ENCODE assay signal across 8 cellular contexts in the genomic region with DNA sequence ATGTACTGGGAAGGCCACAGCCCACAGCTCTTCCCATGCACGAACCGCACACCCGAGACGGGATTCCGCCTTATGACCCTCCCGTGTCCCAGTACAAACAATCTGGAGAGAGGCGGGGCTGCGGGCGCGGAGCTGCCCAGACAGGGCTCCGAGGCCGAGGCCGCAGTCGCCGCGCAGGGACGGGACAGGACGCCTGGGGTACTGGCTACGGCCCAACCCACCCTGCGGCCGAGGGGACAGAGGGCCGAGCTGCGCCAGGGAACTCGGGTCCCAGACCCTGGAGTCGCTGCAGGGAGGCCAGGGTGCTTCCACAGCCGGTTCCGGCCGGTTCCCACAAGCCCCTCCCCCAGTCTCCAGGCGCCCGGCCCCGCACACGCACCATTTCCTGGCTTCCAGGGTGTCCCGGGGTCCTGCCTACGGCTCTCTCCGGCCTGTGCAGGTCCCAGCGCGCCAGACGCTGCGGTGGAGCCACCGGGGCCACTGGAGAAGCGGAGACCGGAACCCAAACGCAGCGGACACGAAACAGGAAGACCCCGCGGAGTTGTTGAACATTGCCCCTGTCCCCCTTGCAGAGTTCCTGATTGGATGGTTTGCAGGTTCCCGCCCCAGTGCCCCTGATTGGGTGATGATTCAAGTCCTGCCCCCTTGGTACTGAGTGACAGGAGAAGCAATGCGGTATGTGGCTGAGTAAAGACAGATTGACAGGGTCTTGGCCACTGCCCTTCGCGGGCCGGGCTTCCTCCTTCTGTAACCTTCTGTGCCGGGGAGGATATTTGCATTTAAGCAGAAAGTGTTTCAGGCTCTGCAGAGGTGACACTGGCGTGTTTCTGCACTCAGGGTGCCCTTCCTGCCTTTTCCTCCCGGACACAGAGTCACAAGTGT. TPM values are rescaled to one million over a fixed set of nuclear protein-coding genes. Genes with fewer than 3 reads are reported as not detected.
DNase-seq lines count a peak whose midpoint lies in the region; ATAC-seq and TF ChIP-seq lines count a peak whose summit lies in the region.

Gene ZNF564, minus strand, starts transcription at position 532 of the 882 bp plus-strand sequence. Its CDS starts 150 bp downstream, at position 382.

- peaks cover 47% of the 10 kb centered on the region for H3K79me2 ChIP-seq in PC-9 (ENCODE audit: low read depth)

- H3K9me3 Mint-ChIP-seq in activated T-cell treated with anti-CD3 and anti-CD28 coated beads, Interleukin-2, amount 50 U/mL, for 24 hours = no peaks in the 10 kb centered on the region

- DNase-seq in DMS153 (lab: John Stamatoyannopoulos, UW) = peak; percentile 99
- peak; percentile 99 for DNase-seq in Jurkat, Clone E6-1 (ENCODE audit: low read depth, low spot score)
- DNase-seq in PC-9 = peak; percentile 93 to 98
- peak; percentile 91 for DNase-seq in activated T-cell treated with anti-CD3 and anti-CD28 coated beads, Interleukin-2, amount 50 U/mL, for 24 hours
- peak; percentile 70 for DNase-seq in stimulated activated CD8-positive, alpha-beta memory T cell treated with anti-CD3 and anti-CD28 coated beads, Interleukin-7, amount 100 ng/mL, for 24 hours (ENCODE audit: low read depth)

- H3K9me3 ChIP-seq in PC-9 (ENCODE audit: insufficient read depth, low read depth) (peaks cover 23% of the 10 kb centered on the region; the same call in 1 of the 2 replicates), muscle layer of colon (ENCODE audit: low read length) (no peaks in the 10 kb centered on the region)

- H3K4me3 ChIP-seq in Jurkat, Clone E6-1 (ENCODE audit: low read length) = peak within 1 kb of the TSS; percentile 92
- H3K4me3 ChIP-seq in PC-9 (peak within 1 kb of the TSS; percentile 67), muscle layer of colon (ENCODE audit: low read depth in 1 of 2, low read length in 2 of 2) (peak within 1 kb of the TSS; percentile 93 to 95)

- peak within 1 kb of the TSS; percentile 92 for H3K4me3 Mint-ChIP-seq in activated T-cell treated with anti-CD3 and anti-CD28 coated beads, Interleukin-2, amount 50 U/mL, for 24 hours

- POLR2A ChIA-PET in PC-9 (lab: Charles Lee; ENCODE audit: unreplicated experiment) = interaction anchor here (0.6 kb wide), 1 partner anchor 60 kb away, joined by 4 read pairs; the partner anchor contains the start of genes ZNF490 and ZNF791

- H3K27ac Mint-ChIP-seq in activated T-cell treated with anti-CD3 and anti-CD28 coated beads, Interleukin-2, amount 50 U/mL, for 24 hours = peak within 1 kb of the TSS; percentile 94

- peaks cover 37% of the 10 kb centered on the region for H3K4me1 Mint-ChIP-seq in activated T-cell treated with anti-CD3 and anti-CD28 coated beads, Interleukin-2, amount 50 U/mL, for 24 hours (ENCODE audit: low read depth)

- no peak for TF ChIP-seq CTCF in PC-9 (conservative IDR thresholded peaks at IDR 0.05)

- H3K4me2 ChIP-seq in PC-9 = peak within 1 kb of the TSS; percentile 85

- peaks cover 32% of the 10 kb centered on the region for H3K36me3 Mint-ChIP-seq in activated T-cell treated with anti-CD3 and anti-CD28 coated beads, Interleukin-2, amount 50 U/mL, for 24 hours (ENCODE audit: low read depth)

- H3K4me1 ChIP-seq in PC-9 (replicated peaks; ENCODE audit: insufficient read depth) (peaks cover 21% of the 10 kb centered on the region), muscle layer of colon (ENCODE audit: insufficient read depth, low read length) (peaks cover 22% of the 10 kb centered on the region)

- no TSS peak for BruUV-seq in PC-9 (replicated peaks; lab: Mats Ljungman, UMichigan)

- H4K20me1 ChIP-seq in PC-9 (ENCODE audit: insufficient read depth) = no peaks in the 10 kb centered on the region

- H3K27ac ChIP-seq in PC-9 = peak within 1 kb of the TSS; percentile 59
- peak within 1 kb of the TSS; percentile 99 for H3K27ac ChIP-seq in muscle layer of colon (ENCODE audit: low read depth, low read length)

- peak within 1 kb of the TSS; percentile 88 for H3K9ac ChIP-seq in muscle layer of colon (ENCODE audit: low read length)

- ATAC-seq in GM21619 (IDR thresholded peaks at IDR 0.05; ENCODE audit: unreplicated experiment) (peak; percentile 94), esophagus mucosa (peak; percentile 98)

- H3K27me3 ChIP-seq in PC-9 (ENCODE audit: insufficient read depth, low read depth) (no peaks in the 10 kb centered on the region), muscle layer of colon (ENCODE audit: control insufficient read depth in 1 of 2, insufficient read depth in 2 of 2, low read length in 2 of 2) (no peaks in the 10 kb centered on the region)

- peaks cover 14% of the 10 kb centered on the region for H3F3A ChIP-seq in PC-9 (ENCODE audit: insufficient read depth, low read depth)

- peak within 1 kb of the TSS; percentile 83 for H2AFZ ChIP-seq in PC-9

- no peaks in the 10 kb centered on the region for H3K9me2 ChIP-seq in PC-9 (ENCODE audit: insufficient read depth)

- CTCF ChIA-PET in PC-9 (lab: Charles Lee) = interaction anchor here (0.8 kb wide), 1 partner anchor 59 kb away, joined by 3 read pairs; the partner anchor contains the start of genes ZNF490 and ZNF791

- H3K36me3 ChIP-seq in PC-9 (ENCODE audit: low read depth) (peaks cover 29% of the 10 kb centered on the region), muscle layer of colon (ENCODE audit: insufficient read depth, low read length) (no peaks in the 10 kb centered on the region)

- no peaks in the 10 kb centered on the region for H3K27me3 Mint-ChIP-seq in activated T-cell treated with anti-CD3 and anti-CD28 coated beads, Interleukin-2, amount 50 U/mL, for 24 hours

- intact Hi-C loops in PC-9 (cut with micrococcal nuclease; ENCODE audit: unreplicated experiment) = loop anchor here (2.0 to 10.0 kb wide), 6 partner anchors 56 to 496 kb away; partner anchors contain the start of genes ZNF44, ZNF443, ZNF490 and ZNF791

RNA-seq across cellular contexts. Expression of gene ZNF564, which starts in this region (rescaled TPM):
- 2.7 TPM for polyA plus RNA-seq in Jurkat, Clone E6-1 (2012; ENCODE audit: insufficient read depth, insufficient read length)
- 8.3 and 14.8 TPM in 2 replicates for total RNA-seq in PC-9 (2021)
- total RNA-seq in esophagus mucosa = 4.1 TPM

Comparison
In these comparisons a context has a peak if more than half of its experiments do, and no peak if none do; other contexts are left out.
1. Peak in every context shown above with its lines: DNase-seq, ATAC-seq, H3K4me3 ChIP-seq and H3K27ac ChIP-seq.